13 cellular contexts compared by ENCODE assay signal in genomic region chr17:40602445-40603443, GRCh38. TPM values are rescaled to one million over a fixed set of nuclear protein-coding genes. Genes with fewer than 3 reads are reported as not detected.
DNase-seq lines count a peak whose midpoint lies in the region; ATAC-seq and TF ChIP-seq lines count a peak whose summit lies in the region.
"Had no signal": no experiment of that assay in that cellular context is flagged by ENCODE, and none has a peak within 500 bp of the region (broad histone marks: within the 10 kb centered on the region; RNA-seq: fewer than 3 reads in every experiment).

No MANE protein-coding gene starts in this region.

- H3K79me2 ChIP-seq in OCI-LY3 (ENCODE audit: low read length) (peaks cover 10% of the 10 kb centered on the region), mesendoderm (ENCODE audit: control insufficient read depth, insufficient read depth, low read length) (no peaks in the 10 kb centered on the region)

- H3K36me3 ChIP-seq in OCI-LY3 (replicated peaks; ENCODE audit: low read depth, low read length) (no peaks in the 10 kb centered on the region), mesendoderm (ENCODE audit: control insufficient read depth, insufficient read depth, low read length) (no peaks in the 10 kb centered on the region)
- H3K36me3 ChIP-seq: pancreas had no signal

- H2BK120ac ChIP-seq in mesendoderm (ENCODE audit: low read depth, low read length) = no peak overlapping the region

- no peak overlapping the region for H3K56ac ChIP-seq in mesendoderm (ENCODE audit: low read length)

- H3K27ac ChIP-seq in OCI-LY3 (ENCODE audit: low read length) = peak overlapping the region; percentile 88
- H3K27ac ChIP-seq in mesendoderm (ENCODE audit: low read depth, low read length) = no peak overlapping the region
- H3K27ac ChIP-seq: pancreas had no signal

- TF ChIP-seq CTCF in OCI-LY3 (IDR thresholded peaks at IDR 0.05; ENCODE audit: low read depth, low read length) = no peak

- peak overlapping the region; percentile 30 for H3K23ac ChIP-seq in mesendoderm (ENCODE audit: low read length)

- H4K20me1 ChIP-seq in OCI-LY3 (ENCODE audit: insufficient read depth, low read length) = no peaks in the 10 kb centered on the region

- no peak overlapping the region for H4K5ac ChIP-seq in mesendoderm (ENCODE audit: low read length)

- ATAC-seq in stimulated activated memory B cell treated with anti-CD40 and anti-IgM and Interleukin-4, amounts not matched to agents 10 μg/mL and 1 μg/mL and 100 μg/mL, for 72 hours = peak; percentile 1
- ATAC-seq: pancreas had no signal

- H3K4me2 ChIP-seq in OCI-LY3 (ENCODE audit: low read length) = peak overlapping the region; percentile 61
- no peak overlapping the region for H3K4me2 ChIP-seq in mesendoderm (ENCODE audit: low read length)

- H2AK5ac ChIP-seq in mesendoderm (ENCODE audit: low read length) = no peak overlapping the region

- H3K9me3 ChIP-seq in OCI-LY3 (ENCODE audit: insufficient read depth, low read length) = no peaks in the 10 kb centered on the region
- H3K9me3 ChIP-seq: pancreas had no signal

- no peaks in the 10 kb centered on the region for H3K27me3 Mint-ChIP-seq in activated T-cell treated with anti-CD3 and anti-CD28 coated beads, Interleukin-2, amount 50 U/mL, for 24 hours
- no peaks in the 10 kb centered on the region for H3K27me3 Mint-ChIP-seq in stimulated activated memory B cell treated with anti-CD40 and anti-IgM and Interleukin-4, amounts not matched to agents 10 μg/mL and 1 μg/mL and 100 μg/mL, for 72 hours

- peak overlapping the region; percentile 98 for H3K27ac Mint-ChIP-seq in activated T-cell treated with anti-CD3 and anti-CD28 coated beads, Interleukin-2, amount 50 U/mL, for 24 hours
- H3K27ac Mint-ChIP-seq in stimulated activated memory B cell treated with anti-CD40 and anti-IgM and Interleukin-4, amounts not matched to agents 10 μg/mL and 1 μg/mL and 100 μg/mL, for 72 hours = peak overlapping the region; percentile 99

- no peaks in the 10 kb centered on the region for H3K79me1 ChIP-seq in mesendoderm (ENCODE audit: low read length)

- H2BK5ac ChIP-seq in mesendoderm (ENCODE audit: low read length) = no peak overlapping the region

- H3K36me3 Mint-ChIP-seq in activated T-cell treated with anti-CD3 and anti-CD28 coated beads, Interleukin-2, amount 50 U/mL, for 24 hours (ENCODE audit: low read depth) = peaks cover 9% of the 10 kb centered on the region
- H3K36me3 Mint-ChIP-seq in stimulated activated memory B cell treated with anti-CD40 and anti-IgM and Interleukin-4, amounts not matched to agents 10 μg/mL and 1 μg/mL and 100 μg/mL, for 72 hours = no peaks in the 10 kb centered on the region

- no CpG with 5 or more reads among the region's 22 CpGs for WGBS in mesendoderm (ENCODE audit: extremely low coverage, insufficient coverage, low lambda C conversion rate)

- H3K27me3 ChIP-seq in OCI-LY3 (ENCODE audit: low read depth, low read length) (no peaks in the 10 kb centered on the region), mesendoderm (ENCODE audit: insufficient read depth, low read length, poor library complexity) (no peaks in the 10 kb centered on the region)
- H3K27me3 ChIP-seq: pancreas had no signal

- H3K9ac ChIP-seq in OCI-LY3 (ENCODE audit: low read length) (peak overlapping the region; percentile 63), mesendoderm (ENCODE audit: low read length) (no peak overlapping the region)

- H4K8ac ChIP-seq in mesendoderm (ENCODE audit: low read depth, low read length) = no peak overlapping the region

- H3K18ac ChIP-seq in mesendoderm (ENCODE audit: low read length) = no peak overlapping the region

- no peaks in the 10 kb centered on the region for H3K9me3 Mint-ChIP-seq in activated T-cell treated with anti-CD3 and anti-CD28 coated beads, Interleukin-2, amount 50 U/mL, for 24 hours
- H3K9me3 Mint-ChIP-seq in stimulated activated memory B cell treated with anti-CD40 and anti-IgM and Interleukin-4, amounts not matched to agents 10 μg/mL and 1 μg/mL and 100 μg/mL, for 72 hours = no peaks in the 10 kb centered on the region

- H2AFZ ChIP-seq in OCI-LY3 (ENCODE audit: low read depth, low read length) = peak overlapping the region; percentile 67

- peak overlapping the region; percentile 31 for H3K4me3 ChIP-seq in OCI-LY3 (ENCODE audit: low read length)
- H3K4me3 ChIP-seq in mesendoderm (ENCODE audit: low read length) = no peak overlapping the region
- H3K4me3 ChIP-seq: pancreas had no signal

- H3K4me1 ChIP-seq in OCI-LY3 (ENCODE audit: low read length) = peaks cover 81% of the 10 kb centered on the region
- H3K4me1 ChIP-seq in mesendoderm (ENCODE audit: control insufficient read depth, low read depth, low read length) = no peaks in the 10 kb centered on the region
- H3K4me1 ChIP-seq: pancreas had no signal

- no peak overlapping the region for H2BK15ac ChIP-seq in mesendoderm (replicated peaks; ENCODE audit: low read depth)

- no peak overlapping the region for H3K4ac ChIP-seq in mesendoderm (ENCODE audit: low read depth, low read length)

- H3K4me3 Mint-ChIP-seq in activated T-cell treated with anti-CD3 and anti-CD28 coated beads, Interleukin-2, amount 50 U/mL, for 24 hours = peak overlapping the region; percentile 72
- peak overlapping the region; percentile 25 for H3K4me3 Mint-ChIP-seq in stimulated activated memory B cell treated with anti-CD40 and anti-IgM and Interleukin-4, amounts not matched to agents 10 μg/mL and 1 μg/mL and 100 μg/mL, for 72 hours

- DNase-seq in activated T-cell treated with anti-CD3 and anti-CD28 coated beads, Interleukin-2, amount 50 U/mL, for 24 hours = peak; percentile 83
- DNase-seq in mesendoderm (no peak), iPS-NIHi11 (ENCODE audit: low spot score) (no peak), EL (no peak), NOMO-1 treated with DMSO at 0.1 percent for 48 hours (lab: John Stamatoyannopoulos, UW; ENCODE audit: unreplicated experiment) (no peak), NCI-H345 treated with DMSO at 0.1 percent for 48 hours (lab: John Stamatoyannopoulos, UW; ENCODE audit: unreplicated experiment) (no peak)
- DNase-seq: cerebellar nuclear complex, GF-D8, NCI-H1436 treated with DMSO at 0.1 percent for 48 hours, pancreas, SIG-M5 had no signal

- H3K4me1 Mint-ChIP-seq in activated T-cell treated with anti-CD3 and anti-CD28 coated beads, Interleukin-2, amount 50 U/mL, for 24 hours (ENCODE audit: low read depth) = peaks cover 100% of the 10 kb centered on the region
- H3K4me1 Mint-ChIP-seq in stimulated activated memory B cell treated with anti-CD40 and anti-IgM and Interleukin-4, amounts not matched to agents 10 μg/mL and 1 μg/mL and 100 μg/mL, for 72 hours = peaks cover 63% of the 10 kb centered on the region

RNA-seq across cellular contexts. Expression of gene CCR7, which starts 37.5 kb away (rescaled TPM):
- 3.8 TPM for polyA plus RNA-seq in mesendoderm (2013, experiment 1 of 2)
- polyA plus RNA-seq in mesendoderm (2013, experiment 2 of 2) = 3.8 TPM

RNA-seq across cellular contexts. Expression of gene SMARCE1, which starts 44.9 kb away (rescaled TPM):
- polyA plus RNA-seq in mesendoderm (2013, experiment 1 of 2) = 143 TPM
- polyA plus RNA-seq in mesendoderm (2013, experiment 2 of 2) = 146 TPM
